ENCODE assay signal across 3 cellular contexts in the genomic region with DNA sequence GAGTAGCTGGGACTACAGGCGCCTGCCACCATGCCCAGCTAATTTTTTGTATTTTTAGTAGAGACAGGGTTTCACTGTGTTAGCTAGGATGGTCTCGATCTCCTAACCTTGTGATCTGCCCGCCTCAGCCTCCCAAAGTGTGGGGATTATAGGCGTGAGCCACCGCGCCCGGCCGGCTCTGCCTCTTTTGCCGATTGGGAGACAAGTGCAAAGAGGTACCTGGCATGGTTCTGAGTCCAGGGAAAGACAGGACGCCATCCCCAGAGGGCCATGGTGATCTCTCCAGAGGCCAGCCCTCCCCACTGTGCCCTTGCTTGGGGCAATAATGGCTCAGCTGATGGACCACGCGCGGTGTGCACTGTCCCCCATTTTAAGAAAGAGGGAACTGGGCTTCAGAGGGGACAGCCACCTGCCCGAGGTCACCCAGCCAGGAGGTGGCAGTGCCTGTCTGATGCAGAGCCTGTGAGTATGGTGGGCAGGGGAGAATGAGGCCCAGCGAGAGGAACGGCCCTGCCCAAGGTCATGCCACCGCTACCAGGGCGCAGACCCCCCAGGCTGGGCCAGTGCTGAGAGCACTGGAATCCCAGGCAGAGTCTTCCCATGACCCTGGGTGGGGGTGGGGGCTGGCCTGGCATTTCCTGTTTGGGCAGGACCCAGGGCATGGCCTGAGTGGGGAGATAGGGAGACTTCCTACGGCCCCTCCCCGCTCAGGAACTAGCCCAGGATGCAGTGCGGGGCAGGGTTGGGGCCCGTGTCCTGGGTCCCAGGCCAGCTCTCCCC.
A peak's percentile ranks its signal among the peaks of the same experiment; 100 is the strongest.
TF ChIP-seq lines count a peak whose summit lies in the region.

No MANE protein-coding gene starts in this region.

TF ChIP-seq in SK-N-SH, 30 proteins besides CTCF, POLR2A, EP300 and RAD21:
- TF ChIP-seq, protein P1, sequence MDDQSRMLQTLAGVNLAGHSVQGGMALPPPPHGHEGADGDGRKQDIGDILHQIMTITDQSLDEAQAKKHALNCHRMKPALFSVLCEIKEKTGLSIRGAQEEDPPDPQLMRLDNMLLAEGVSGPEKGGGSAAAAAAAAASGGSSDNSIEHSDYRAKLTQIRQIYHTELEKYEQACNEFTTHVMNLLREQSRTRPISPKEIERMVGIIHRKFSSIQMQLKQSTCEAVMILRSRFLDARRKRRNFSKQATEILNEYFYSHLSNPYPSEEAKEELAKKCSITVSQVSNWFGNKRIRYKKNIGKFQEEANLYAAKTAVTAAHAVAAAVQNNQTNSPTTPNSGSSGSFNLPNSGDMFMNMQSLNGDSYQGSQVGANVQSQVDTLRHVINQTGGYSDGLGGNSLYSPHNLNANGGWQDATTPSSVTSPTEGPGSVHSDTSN (IDR thresholded peaks at IDR 0.05) = no peak
- no peak for TF ChIP-seq EZH2phosphoT487 (IDR thresholded peaks at IDR 0.05; ENCODE audit: borderline replicate concordance, low read depth)

TF ChIP-seq in SK-N-SH treated with all-trans-retinoic acid at 6 μM for 48 hours, 23 proteins besides CTCF, POLR2A, EP300 and RAD21 (continued from another document):
- TF ChIP-seq PPARA (CRISPR knock-in tag; IDR thresholded peaks at IDR 0.05; ENCODE audit: borderline replicate concordance) (no peak), ZNF8 (CRISPR knock-in tag; IDR thresholded peaks at IDR 0.05) (no peak), GLIS3 (CRISPR knock-in tag; IDR thresholded peaks at IDR 0.05) (no peak), ZFP30 (CRISPR knock-in tag; IDR thresholded peaks at IDR 0.05) (no peak), BACH2 (CRISPR knock-in tag; IDR thresholded peaks at IDR 0.05; ENCODE audit: borderline replicate concordance) (no peak), TOX (CRISPR knock-in tag; IDR thresholded peaks at IDR 0.05; ENCODE audit: borderline replicate concordance) (no peak), ZFP3 (CRISPR knock-in tag; IDR thresholded peaks at IDR 0.05) (no peak), ZC3H10 (CRISPR knock-in tag; IDR thresholded peaks at IDR 0.05) (no peak), OSR1 (CRISPR knock-in tag; IDR thresholded peaks at IDR 0.05) (no peak), ESRRG (CRISPR knock-in tag; IDR thresholded peaks at IDR 0.05) (no peak)
- TF ChIP-seq, protein P2, sequence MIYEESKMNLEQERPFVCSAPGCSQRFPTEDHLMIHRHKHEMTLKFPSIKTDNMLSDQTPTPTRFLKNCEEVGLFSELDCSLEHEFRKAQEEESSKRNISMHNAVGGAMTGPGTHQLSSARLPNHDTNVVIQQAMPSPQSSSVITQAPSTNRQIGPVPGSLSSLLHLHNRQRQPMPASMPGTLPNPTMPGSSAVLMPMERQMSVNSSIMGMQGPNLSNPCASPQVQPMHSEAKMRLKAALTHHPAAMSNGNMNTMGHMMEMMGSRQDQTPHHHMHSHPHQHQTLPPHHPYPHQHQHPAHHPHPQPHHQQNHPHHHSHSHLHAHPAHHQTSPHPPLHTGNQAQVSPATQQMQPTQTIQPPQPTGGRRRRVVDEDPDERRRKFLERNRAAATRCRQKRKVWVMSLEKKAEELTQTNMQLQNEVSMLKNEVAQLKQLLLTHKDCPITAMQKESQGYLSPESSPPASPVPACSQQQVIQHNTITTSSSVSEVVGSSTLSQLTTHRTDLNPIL (CRISPR knock-in tag; IDR thresholded peaks at IDR 0.05; ENCODE audit: low read depth) = no peak
- TF ChIP-seq, protein P3, sequence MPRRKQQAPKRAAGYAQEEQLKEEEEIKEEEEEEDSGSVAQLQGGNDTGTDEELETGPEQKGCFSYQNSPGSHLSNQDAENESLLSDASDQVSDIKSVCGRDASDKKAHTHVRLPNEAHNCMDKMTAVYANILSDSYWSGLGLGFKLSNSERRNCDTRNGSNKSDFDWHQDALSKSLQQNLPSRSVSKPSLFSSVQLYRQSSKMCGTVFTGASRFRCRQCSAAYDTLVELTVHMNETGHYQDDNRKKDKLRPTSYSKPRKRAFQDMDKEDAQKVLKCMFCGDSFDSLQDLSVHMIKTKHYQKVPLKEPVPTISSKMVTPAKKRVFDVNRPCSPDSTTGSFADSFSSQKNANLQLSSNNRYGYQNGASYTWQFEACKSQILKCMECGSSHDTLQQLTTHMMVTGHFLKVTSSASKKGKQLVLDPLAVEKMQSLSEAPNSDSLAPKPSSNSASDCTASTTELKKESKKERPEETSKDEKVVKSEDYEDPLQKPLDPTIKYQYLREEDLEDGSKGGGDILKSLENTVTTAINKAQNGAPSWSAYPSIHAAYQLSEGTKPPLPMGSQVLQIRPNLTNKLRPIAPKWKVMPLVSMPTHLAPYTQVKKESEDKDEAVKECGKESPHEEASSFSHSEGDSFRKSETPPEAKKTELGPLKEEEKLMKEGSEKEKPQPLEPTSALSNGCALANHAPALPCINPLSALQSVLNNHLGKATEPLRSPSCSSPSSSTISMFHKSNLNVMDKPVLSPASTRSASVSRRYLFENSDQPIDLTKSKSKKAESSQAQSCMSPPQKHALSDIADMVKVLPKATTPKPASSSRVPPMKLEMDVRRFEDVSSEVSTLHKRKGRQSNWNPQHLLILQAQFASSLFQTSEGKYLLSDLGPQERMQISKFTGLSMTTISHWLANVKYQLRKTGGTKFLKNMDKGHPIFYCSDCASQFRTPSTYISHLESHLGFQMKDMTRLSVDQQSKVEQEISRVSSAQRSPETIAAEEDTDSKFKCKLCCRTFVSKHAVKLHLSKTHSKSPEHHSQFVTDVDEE (CRISPR knock-in tag; IDR thresholded peaks at IDR 0.05) = no peak
- TF ChIP-seq, protein P4, sequence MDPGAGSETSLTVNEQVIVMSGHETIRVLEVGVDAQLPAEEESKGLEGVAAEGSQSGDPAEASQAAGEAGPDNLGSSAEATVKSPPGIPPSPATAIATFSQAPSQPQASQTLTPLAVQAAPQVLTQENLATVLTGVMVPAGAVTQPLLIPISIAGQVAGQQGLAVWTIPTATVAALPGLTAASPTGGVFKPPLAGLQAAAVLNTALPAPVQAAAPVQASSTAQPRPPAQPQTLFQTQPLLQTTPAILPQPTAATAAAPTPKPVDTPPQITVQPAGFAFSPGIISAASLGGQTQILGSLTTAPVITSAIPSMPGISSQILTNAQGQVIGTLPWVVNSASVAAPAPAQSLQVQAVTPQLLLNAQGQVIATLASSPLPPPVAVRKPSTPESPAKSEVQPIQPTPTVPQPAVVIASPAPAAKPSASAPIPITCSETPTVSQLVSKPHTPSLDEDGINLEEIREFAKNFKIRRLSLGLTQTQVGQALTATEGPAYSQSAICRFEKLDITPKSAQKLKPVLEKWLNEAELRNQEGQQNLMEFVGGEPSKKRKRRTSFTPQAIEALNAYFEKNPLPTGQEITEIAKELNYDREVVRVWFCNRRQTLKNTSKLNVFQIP (CRISPR knock-in tag; IDR thresholded peaks at IDR 0.05; ENCODE audit: borderline replicate concordance, low read depth) = no peak

TF ChIP-seq in HepG2, 621 proteins besides CTCF, POLR2A, EP300 and RAD21 (continues in another document):
- TF ChIP-seq, protein P5, sequence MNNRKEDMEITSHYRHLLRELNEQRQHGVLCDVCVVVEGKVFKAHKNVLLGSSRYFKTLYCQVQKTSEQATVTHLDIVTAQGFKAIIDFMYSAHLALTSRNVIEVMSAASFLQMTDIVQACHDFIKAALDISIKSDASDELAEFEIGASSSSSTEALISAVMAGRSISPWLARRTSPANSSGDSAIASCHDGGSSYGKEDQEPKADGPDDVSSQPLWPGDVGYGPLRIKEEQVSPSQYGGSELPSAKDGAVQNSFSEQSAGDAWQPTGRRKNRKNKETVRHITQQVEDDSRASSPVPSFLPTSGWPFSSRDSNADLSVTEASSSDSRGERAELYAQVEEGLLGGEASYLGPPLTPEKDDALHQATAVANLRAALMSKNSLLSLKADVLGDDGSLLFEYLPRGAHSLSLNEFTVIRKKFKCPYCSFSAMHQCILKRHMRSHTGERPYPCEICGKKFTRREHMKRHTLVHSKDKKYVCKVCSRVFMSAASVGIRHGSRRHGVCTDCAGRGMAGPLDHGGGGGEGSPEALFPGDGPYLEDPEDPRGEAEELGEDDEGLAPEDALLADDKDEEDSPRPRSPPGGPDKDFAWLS (CRISPR knock-in tag; IDR thresholded peaks at IDR 0.05; ENCODE audit: borderline replicate concordance) = 0 out of 2 replicates have a peak, but pooled peaks have one; percentile 15
- TF ChIP-seq, protein P6, sequence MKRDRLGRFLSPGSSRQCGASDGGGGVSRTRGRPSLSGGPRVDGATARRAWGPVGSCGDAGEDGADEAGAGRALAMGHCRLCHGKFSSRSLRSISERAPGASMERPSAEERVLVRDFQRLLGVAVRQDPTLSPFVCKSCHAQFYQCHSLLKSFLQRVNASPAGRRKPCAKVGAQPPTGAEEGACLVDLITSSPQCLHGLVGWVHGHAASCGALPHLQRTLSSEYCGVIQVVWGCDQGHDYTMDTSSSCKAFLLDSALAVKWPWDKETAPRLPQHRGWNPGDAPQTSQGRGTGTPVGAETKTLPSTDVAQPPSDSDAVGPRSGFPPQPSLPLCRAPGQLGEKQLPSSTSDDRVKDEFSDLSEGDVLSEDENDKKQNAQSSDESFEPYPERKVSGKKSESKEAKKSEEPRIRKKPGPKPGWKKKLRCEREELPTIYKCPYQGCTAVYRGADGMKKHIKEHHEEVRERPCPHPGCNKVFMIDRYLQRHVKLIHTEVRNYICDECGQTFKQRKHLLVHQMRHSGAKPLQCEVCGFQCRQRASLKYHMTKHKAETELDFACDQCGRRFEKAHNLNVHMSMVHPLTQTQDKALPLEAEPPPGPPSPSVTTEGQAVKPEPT (CRISPR knock-in tag; IDR thresholded peaks at IDR 0.05; ENCODE audit: low read depth) = 0 out of 2 replicates have a peak, but pooled peaks have one; percentile 6
- TF ChIP-seq TEAD3 (CRISPR knock-in tag; optimal IDR thresholded peaks at IDR 0.05; ENCODE audit: borderline replicate concordance) = peak; percentile 21
- TF ChIP-seq, protein P7, sequence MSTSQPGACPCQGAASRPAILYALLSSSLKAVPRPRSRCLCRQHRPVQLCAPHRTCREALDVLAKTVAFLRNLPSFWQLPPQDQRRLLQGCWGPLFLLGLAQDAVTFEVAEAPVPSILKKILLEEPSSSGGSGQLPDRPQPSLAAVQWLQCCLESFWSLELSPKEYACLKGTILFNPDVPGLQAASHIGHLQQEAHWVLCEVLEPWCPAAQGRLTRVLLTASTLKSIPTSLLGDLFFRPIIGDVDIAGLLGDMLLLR (CRISPR knock-in tag; IDR thresholded peaks at IDR 0.05) = no peak; the same call in 1 of the 2 replicates
- TF ChIP-seq ZNF326 (CRISPR knock-in tag; IDR thresholded peaks at IDR 0.05; ENCODE audit: borderline replicate concordance) = no peak
- no peak for TF ChIP-seq MAFK (conservative IDR thresholded peaks at IDR 0.05 in 1 of 2, IDR thresholded peaks at IDR 0.05 in 1 of 2; ENCODE audit: low read length in 2 of 2)
- peak; percentile 30; the same call in 1 of the 2 replicates for TF ChIP-seq STAG1 (CRISPR knock-in tag; IDR thresholded peaks at IDR 0.05)
- no peak for TF ChIP-seq ZSCAN30 (CRISPR knock-in tag; IDR thresholded peaks at IDR 0.05)
- TF ChIP-seq ZC3H4 (CRISPR knock-in tag; IDR thresholded peaks at IDR 0.05; ENCODE audit: borderline replicate concordance) = no peak
- no peak for TF ChIP-seq ZNF761 (CRISPR knock-in tag; conservative IDR thresholded peaks at IDR 0.05)
- TF ChIP-seq, protein P8, sequence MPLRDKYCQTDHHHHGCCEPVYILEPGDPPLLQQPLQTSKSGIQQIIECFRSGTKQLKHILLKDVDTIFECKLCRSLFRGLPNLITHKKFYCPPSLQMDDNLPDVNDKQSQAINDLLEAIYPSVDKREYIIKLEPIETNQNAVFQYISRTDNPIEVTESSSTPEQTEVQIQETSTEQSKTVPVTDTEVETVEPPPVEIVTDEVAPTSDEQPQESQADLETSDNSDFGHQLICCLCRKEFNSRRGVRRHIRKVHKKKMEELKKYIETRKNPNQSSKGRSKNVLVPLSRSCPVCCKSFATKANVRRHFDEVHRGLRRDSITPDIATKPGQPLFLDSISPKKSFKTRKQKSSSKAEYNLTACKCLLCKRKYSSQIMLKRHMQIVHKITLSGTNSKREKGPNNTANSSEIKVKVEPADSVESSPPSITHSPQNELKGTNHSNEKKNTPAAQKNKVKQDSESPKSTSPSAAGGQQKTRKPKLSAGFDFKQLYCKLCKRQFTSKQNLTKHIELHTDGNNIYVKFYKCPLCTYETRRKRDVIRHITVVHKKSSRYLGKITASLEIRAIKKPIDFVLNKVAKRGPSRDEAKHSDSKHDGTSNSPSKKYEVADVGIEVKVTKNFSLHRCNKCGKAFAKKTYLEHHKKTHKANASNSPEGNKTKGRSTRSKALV (CRISPR knock-in tag; IDR thresholded peaks at IDR 0.05) = no peak
- no peak for TF ChIP-seq ZNF564 (CRISPR knock-in tag; IDR thresholded peaks at IDR 0.05)
- no peak for TF ChIP-seq PCBP1 (IDR thresholded peaks at IDR 0.05; ENCODE audit: borderline replicate concordance, low read depth, low read length)
- TF ChIP-seq ATF7-NPFF (CRISPR knock-in tag; IDR thresholded peaks at IDR 0.05; ENCODE audit: low read depth) = peak; percentile 67; the same call in 1 of the 2 replicates
- peak; percentile 11; the same call in 1 of the 2 replicates for TF ChIP-seq ESRRA (CRISPR knock-in tag; IDR thresholded peaks at IDR 0.05; ENCODE audit: low read depth)
- no peak for TF ChIP-seq ADNP (CRISPR knock-in tag; IDR thresholded peaks at IDR 0.05)
- TF ChIP-seq, protein P9, sequence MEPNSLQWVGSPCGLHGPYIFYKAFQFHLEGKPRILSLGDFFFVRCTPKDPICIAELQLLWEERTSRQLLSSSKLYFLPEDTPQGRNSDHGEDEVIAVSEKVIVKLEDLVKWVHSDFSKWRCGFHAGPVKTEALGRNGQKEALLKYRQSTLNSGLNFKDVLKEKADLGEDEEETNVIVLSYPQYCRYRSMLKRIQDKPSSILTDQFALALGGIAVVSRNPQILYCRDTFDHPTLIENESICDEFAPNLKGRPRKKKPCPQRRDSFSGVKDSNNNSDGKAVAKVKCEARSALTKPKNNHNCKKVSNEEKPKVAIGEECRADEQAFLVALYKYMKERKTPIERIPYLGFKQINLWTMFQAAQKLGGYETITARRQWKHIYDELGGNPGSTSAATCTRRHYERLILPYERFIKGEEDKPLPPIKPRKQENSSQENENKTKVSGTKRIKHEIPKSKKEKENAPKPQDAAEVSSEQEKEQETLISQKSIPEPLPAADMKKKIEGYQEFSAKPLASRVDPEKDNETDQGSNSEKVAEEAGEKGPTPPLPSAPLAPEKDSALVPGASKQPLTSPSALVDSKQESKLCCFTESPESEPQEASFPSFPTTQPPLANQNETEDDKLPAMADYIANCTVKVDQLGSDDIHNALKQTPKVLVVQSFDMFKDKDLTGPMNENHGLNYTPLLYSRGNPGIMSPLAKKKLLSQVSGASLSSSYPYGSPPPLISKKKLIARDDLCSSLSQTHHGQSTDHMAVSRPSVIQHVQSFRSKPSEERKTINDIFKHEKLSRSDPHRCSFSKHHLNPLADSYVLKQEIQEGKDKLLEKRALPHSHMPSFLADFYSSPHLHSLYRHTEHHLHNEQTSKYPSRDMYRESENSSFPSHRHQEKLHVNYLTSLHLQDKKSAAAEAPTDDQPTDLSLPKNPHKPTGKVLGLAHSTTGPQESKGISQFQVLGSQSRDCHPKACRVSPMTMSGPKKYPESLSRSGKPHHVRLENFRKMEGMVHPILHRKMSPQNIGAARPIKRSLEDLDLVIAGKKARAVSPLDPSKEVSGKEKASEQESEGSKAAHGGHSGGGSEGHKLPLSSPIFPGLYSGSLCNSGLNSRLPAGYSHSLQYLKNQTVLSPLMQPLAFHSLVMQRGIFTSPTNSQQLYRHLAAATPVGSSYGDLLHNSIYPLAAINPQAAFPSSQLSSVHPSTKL (CRISPR knock-in tag; IDR thresholded peaks at IDR 0.05) = peak; percentile 37; the same call in 1 of the 2 replicates
- TF ChIP-seq, protein P10, sequence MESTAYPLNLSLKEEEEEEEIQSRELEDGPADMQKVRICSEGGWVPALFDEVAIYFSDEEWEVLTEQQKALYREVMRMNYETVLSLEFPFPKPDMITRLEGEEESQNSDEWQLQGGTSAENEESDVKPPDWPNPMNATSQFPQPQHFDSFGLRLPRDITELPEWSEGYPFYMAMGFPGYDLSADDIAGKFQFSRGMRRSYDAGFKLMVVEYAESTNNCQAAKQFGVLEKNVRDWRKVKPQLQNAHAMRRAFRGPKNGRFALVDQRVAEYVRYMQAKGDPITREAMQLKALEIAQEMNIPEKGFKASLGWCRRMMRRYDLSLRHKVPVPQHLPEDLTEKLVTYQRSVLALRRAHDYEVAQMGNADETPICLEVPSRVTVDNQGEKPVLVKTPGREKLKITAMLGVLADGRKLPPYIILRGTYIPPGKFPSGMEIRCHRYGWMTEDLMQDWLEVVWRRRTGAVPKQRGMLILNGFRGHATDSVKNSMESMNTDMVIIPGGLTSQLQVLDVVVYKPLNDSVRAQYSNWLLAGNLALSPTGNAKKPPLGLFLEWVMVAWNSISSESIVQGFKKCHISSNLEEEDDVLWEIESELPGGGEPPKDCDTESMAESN (CRISPR knock-in tag; conservative IDR thresholded peaks at IDR 0.05) = peak; percentile 52; the same call in 1 of the 2 replicates
- no peak for TF ChIP-seq ZNF329 (CRISPR knock-in tag; IDR thresholded peaks at IDR 0.05; ENCODE audit: low read depth)
